8 cellular contexts compared by ENCODE assay signal in the genomic region with DNA sequence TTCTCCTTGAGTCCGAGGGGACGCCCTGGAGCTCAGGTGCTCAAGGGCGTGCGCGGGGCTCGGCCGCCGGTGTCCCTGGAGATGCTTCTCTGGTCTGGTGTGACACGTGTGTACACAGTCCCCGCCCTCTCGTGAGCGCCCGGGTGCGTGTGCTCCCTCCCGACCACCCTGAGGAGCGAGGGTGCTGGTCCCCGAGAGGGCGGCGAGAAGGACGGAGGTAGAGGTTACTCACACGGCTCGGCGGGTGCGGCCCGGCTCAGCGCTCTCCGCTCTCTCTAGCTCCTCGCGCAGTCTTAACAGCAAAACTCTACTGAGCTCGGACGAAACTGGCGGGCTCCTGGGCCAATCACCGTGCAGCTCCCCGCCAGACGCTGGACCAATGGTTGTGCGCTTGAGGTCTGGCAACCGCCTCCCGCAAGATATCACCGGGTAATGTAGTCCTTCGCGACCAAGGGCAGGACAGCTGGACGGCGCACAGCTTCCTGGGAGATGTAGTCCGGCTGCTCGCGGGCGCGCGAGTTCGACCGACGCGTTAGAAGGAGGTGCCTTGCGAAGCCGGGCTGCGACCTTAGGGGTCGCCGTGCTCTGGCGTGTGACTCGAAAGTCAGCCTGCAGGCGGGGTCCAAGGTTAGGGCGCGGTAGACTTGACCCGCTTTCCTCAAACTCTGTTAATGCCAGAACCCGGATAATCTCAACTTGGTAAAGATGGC. TPM values are rescaled to one million over a fixed set of nuclear protein-coding genes. Genes with fewer than 3 reads are reported as not detected.
DNase-seq lines count a peak whose midpoint lies in the region; ATAC-seq and TF ChIP-seq lines count a peak whose summit lies in the region.

Gene SLC25A19, minus strand, starts transcription at position 312 of the 710 bp plus-strand sequence. CDS start 2,669 bp downstream, outside the sequence.

- TF ChIP-seq CTCF in BE2C (IDR thresholded peaks at IDR 0.05; ENCODE audit: low read depth, low read length) (peak; percentile 40), chondrocyte (IDR thresholded peaks at IDR 0.05) (peak; percentile 15), kidney epithelial cell (IDR thresholded peaks at IDR 0.05; ENCODE audit: insufficient read depth, low read length, poor library complexity, severe bottlenecking) (no peak)

- DNase-seq in BE2C: peak; percentile 98
- DNase-seq in NCI-H510A treated with DMSO at 0.1 percent for 48 hours (lab: John Stamatoyannopoulos, UW): peak; percentile 98
- peak; percentile 89 to 94 for DNase-seq in activated CD4-positive, alpha-beta T cell treated with anti-CD3 and anti-CD28 coated beads for 24 hours (ENCODE audit: low read depth in 2 of 2)
- DNase-seq in chondrocyte (ENCODE audit: low spot score): peak; percentile 99
- peak; percentile 97 for DNase-seq in kidney epithelial cell (ENCODE audit: low read depth)
- DNase-seq in stimulated activated CD4-positive, alpha-beta T cell treated with anti-CD3 and anti-CD28 coated beads, Interleukin-15, amount 100 ng/mL, for 48 hours (ENCODE audit: low read depth in 2 of 2): peak; percentile 95 to 97

- no peaks in the 10 kb centered on the region for H3K9me3 ChIP-seq in BE2C

- H3K4me3 ChIP-seq in BE2C (ENCODE audit: low read depth, low read length) (peak within 1 kb of the TSS; percentile 93), kidney epithelial cell (ENCODE audit: low read depth, low read length) (peak within 1 kb of the TSS; percentile 88)

- H3K9me3 Mint-ChIP-seq in chondrocyte (ENCODE audit: low read depth): no peaks in the 10 kb centered on the region

- H3K36me3 ChIP-seq in BE2C (peaks cover 10% of the 10 kb centered on the region), kidney epithelial cell (ENCODE audit: control insufficient read depth, insufficient read depth, low read length) (no peaks in the 10 kb centered on the region)

- peak; percentile 92 for ATAC-seq in HG03439 (IDR thresholded peaks at IDR 0.05; ENCODE audit: unreplicated experiment)

- peak within 1 kb of the TSS; percentile 99 for H3K4me3 Mint-ChIP-seq in chondrocyte (ENCODE audit: unreplicated experiment)

- TF ChIP-seq POLR2A in GM19193 (IDR thresholded peaks at IDR 0.05; ENCODE audit: extremely low read depth, insufficient read depth, insufficient read length): peak; percentile 94

- peaks cover 4% of the 10 kb centered on the region for H3K36me3 Mint-ChIP-seq in chondrocyte (ENCODE audit: low read depth)

- peaks cover 11% of the 10 kb centered on the region for H3K4me1 Mint-ChIP-seq in chondrocyte (ENCODE audit: low read depth)

- H3K27me3 Mint-ChIP-seq in chondrocyte (ENCODE audit: low read depth): no peaks in the 10 kb centered on the region

- no peaks in the 10 kb centered on the region for H3K4me1 ChIP-seq in BE2C

- H3K27me3 ChIP-seq in BE2C (no peaks in the 10 kb centered on the region), kidney epithelial cell (ENCODE audit: control insufficient read depth, insufficient read depth, low read length) (no peaks in the 10 kb centered on the region)

- H3K27ac Mint-ChIP-seq in chondrocyte (ENCODE audit: unreplicated experiment): peak within 1 kb of the TSS; percentile 98

RNA-seq across cellular contexts. Expression of gene SLC25A19, which starts in this region (rescaled TPM):
- 35.1 TPM for polyA plus RNA-seq in BE2C (2012; ENCODE audit: insufficient read depth, insufficient read length, low read depth)
- total RNA-seq in chondrocyte (6.7 to 11.7 TPM (median 11.3 TPM) in 3 replicates), kidney epithelial cell (6.0 and 7.1 TPM in 2 replicates)

Comparison
In these comparisons a context has a peak if more than half of its experiments do, and no peak if none do; other contexts are left out.
1. Peak in every context shown above with its lines: DNase-seq, ATAC-seq and H3K4me3 ChIP-seq.